Comparison of ENCODE assay signal across 8 cellular contexts in genomic region chr11:36510567-36511020, GRCh38. TPM values are rescaled to one million over a fixed set of nuclear protein-coding genes. Genes with fewer than 3 reads are reported as not detected.
DNase-seq lines count a peak whose midpoint lies in the region; ATAC-seq, FAIRE-seq and TF ChIP-seq lines count a peak whose summit lies in the region.

No MANE protein-coding gene starts in this region.

- H3K36me3 ChIP-seq in DOHH2 (ENCODE audit: control insufficient read depth, low read length) (peaks cover 10% of the 10 kb centered on the region; the same call in 1 of the 2 replicates), cardiac muscle cell (no peaks in the 10 kb centered on the region)

- H3K36me3 Mint-ChIP-seq in H9 (ENCODE audit: insufficient read depth in 1 of 3, low read depth in 3 of 3) = peaks cover 0 to 2% (median 0%) of the 10 kb centered on the region in 3 experiments; a peak in 2 of 7 replicates

- H3K23ac ChIP-seq in H9 (ENCODE audit: insufficient read length, low read depth, low read length) = no peak overlapping the region

- H3K23me2 ChIP-seq in H9 (ENCODE audit: insufficient read length, low read depth, low read length, poor library complexity, severe bottlenecking) = peaks cover 7% of the 10 kb centered on the region

- H3K4me3 ChIP-seq in DOHH2 (ENCODE audit: low read length) = peak overlapping the region; percentile 93
- H3K4me3 ChIP-seq in WI38 (ENCODE audit: low read depth, low read length) = peak overlapping the region; percentile 98
- H3K4me3 ChIP-seq in cardiac muscle cell = peak overlapping the region; percentile 78

- H2BK12ac ChIP-seq in H9 (ENCODE audit: insufficient read length, low read depth, low read length) = no peak overlapping the region

- intact Hi-C loops in sciatic nerve (cut with DNase I) = no loop called here

- peaks cover 31% of the 10 kb centered on the region for H3K79me2 ChIP-seq in DOHH2 (ENCODE audit: control insufficient read depth, low read length)
- no peaks in the 10 kb centered on the region for H3K79me2 ChIP-seq in H9 (ENCODE audit: insufficient read depth, low read length)

- peaks cover 17% of the 10 kb centered on the region for H3K4me1 ChIP-seq in DOHH2 (ENCODE audit: control insufficient read depth, low read length)
- peaks cover 2% of the 10 kb centered on the region; the same call in 1 of the 2 replicates for H3K4me1 ChIP-seq in H9 (ENCODE audit: insufficient read depth, low read length)
- H3K4me1 ChIP-seq in cardiac muscle cell (ENCODE audit: low read depth) = peaks cover 5% of the 10 kb centered on the region

- no peak overlapping the region for H4K5ac ChIP-seq in H9 (ENCODE audit: insufficient read length, low read depth, low read length)

- H3K4me2 ChIP-seq in DOHH2 (ENCODE audit: low read length) (peak overlapping the region; percentile 92), H9 (ENCODE audit: insufficient read depth, insufficient read length, low read length) (peak overlapping the region; percentile 70)

- peaks cover 31% of the 10 kb centered on the region for H3K27me3 Mint-ChIP-seq in H9 (ENCODE audit: low read depth)

- H3F3A ChIP-seq in DOHH2 (ENCODE audit: control insufficient read depth, insufficient read depth) = no peaks in the 10 kb centered on the region

- no peaks in the 10 kb centered on the region; the same call in 1 of the 2 replicates for H4K20me1 ChIP-seq in DOHH2 (ENCODE audit: control insufficient read depth, insufficient read depth, low read depth, low read length)
- H4K20me1 ChIP-seq in H9 (ENCODE audit: control insufficient read depth, insufficient read depth, insufficient read length) = no peaks in the 10 kb centered on the region

- H3K9ac ChIP-seq in H9 (ENCODE audit: extremely low read depth, insufficient read length, low read length) = peak overlapping the region; percentile 39

- H2BK5ac ChIP-seq in H9 (ENCODE audit: insufficient read length, low read length) = no peak overlapping the region

- TF ChIP-seq POLR2A in GM12891 (IDR thresholded peaks at IDR 0.05; ENCODE audit: low read depth, low read length) = no peak

- no peaks in the 10 kb centered on the region; a peak in 2 of 5 replicates for H3K9me3 Mint-ChIP-seq in H9

- peaks cover 15 to 17% of the 10 kb centered on the region in 2 experiments for H3K4me1 Mint-ChIP-seq in H9

- H3K79me1 ChIP-seq in H9 (ENCODE audit: insufficient read depth, low read depth, low read length, poor library complexity, severe bottlenecking) = no peaks in the 10 kb centered on the region

- H3K4ac ChIP-seq in H9 (ENCODE audit: low read depth, low read length) = no peak overlapping the region

- no peak overlapping the region for H2BK15ac ChIP-seq in H9 (ENCODE audit: low read depth, low read length)

- peak overlapping the region in 2 of 3 experiments; percentile 46 to 59; a peak in 3 of 7 replicates for H3K27ac Mint-ChIP-seq in H9

- no peaks in the 10 kb centered on the region for H3K9me2 ChIP-seq in DOHH2 (replicated peaks; ENCODE audit: control insufficient read depth, low read length)

- H3K18ac ChIP-seq in H9 (ENCODE audit: insufficient read length, low read depth, low read length) = no peak overlapping the region

- DNase-seq in H9 (no peak), cardiac muscle cell (ENCODE audit: low read depth in 1 of 2, low spot score in 1 of 2) (peak in 1 of 2 donors; percentile 28), sciatic nerve (ENCODE audit: low spot score) (no peak), GM12891 (ENCODE audit: insufficient read length, low spot score) (no peak), NCI-H2107 (lab: John Stamatoyannopoulos, UW) (no peak), foreskin melanocyte (no peak)

- peak; percentile 4 for ATAC-seq in sciatic nerve

- no CpG with 5 or more reads among the region's 11 CpGs for WGBS in H9 (ENCODE audit: extremely low coverage, insufficient read length, low lambda C conversion rate)

- FAIRE-seq in GM12891 (lab: Jason Lieb, UNC) = no peak

- no peak overlapping the region for H2AK5ac ChIP-seq in H9 (ENCODE audit: insufficient read length, low read length)

- no peak overlapping the region for H2BK20ac ChIP-seq in H9 (ENCODE audit: low read depth, low read length, poor library complexity, severe bottlenecking)

- no peak overlapping the region for H3K14ac ChIP-seq in H9 (ENCODE audit: insufficient read depth, low read length)

- H2BK120ac ChIP-seq in H9 (ENCODE audit: low read depth, low read length, poor library complexity, severe bottlenecking) = no peak overlapping the region

- no peaks in the 10 kb centered on the region for H3K9me3 ChIP-seq in DOHH2 (ENCODE audit: control insufficient read depth, insufficient read depth, low read length)
- no peaks in the 10 kb centered on the region for H3K9me3 ChIP-seq in H9 (ENCODE audit: control insufficient read depth, low read depth, low read length)
- no peaks in the 10 kb centered on the region for H3K9me3 ChIP-seq in cardiac muscle cell (ENCODE audit: low read depth)

- H2AFZ ChIP-seq in H9 (ENCODE audit: low read length) = peak overlapping the region; percentile 45

- TF ChIP-seq CTCF in DOHH2 (IDR thresholded peaks at IDR 0.05; ENCODE audit: low read depth, low read length, poor library complexity, severe bottlenecking) (no peak), H9 (conservative IDR thresholded peaks at IDR 0.05) (no peak), WI38 (IDR thresholded peaks at IDR 0.05; ENCODE audit: low read depth, low read length) (no peak), cardiac muscle cell (IDR thresholded peaks at IDR 0.05; ENCODE audit: low read depth, low read length) (no peak)

- no peak overlapping the region for H4K8ac ChIP-seq in H9 (replicated peaks; ENCODE audit: insufficient read length, low read depth, low read length)

- H3K27ac ChIP-seq in DOHH2 (ENCODE audit: low read depth, low read length) = no peak overlapping the region
- H3K27ac ChIP-seq in H9 (ENCODE audit: insufficient read length, low read depth, low read length) = no peak overlapping the region
- no peak overlapping the region for H3K27ac ChIP-seq in cardiac muscle cell

- no peak overlapping the region for H3T11ph ChIP-seq in H9 (ENCODE audit: low read length)

- peak overlapping the region; percentile 93 to 98 for H3K4me3 Mint-ChIP-seq in H9

- H3K27me3 ChIP-seq in DOHH2 (ENCODE audit: control insufficient read depth, low read length) = no peaks in the 10 kb centered on the region
- H3K27me3 ChIP-seq in H9 (ENCODE audit: insufficient read depth, low read length) = no peaks in the 10 kb centered on the region
- peaks cover 3% of the 10 kb centered on the region for H3K27me3 ChIP-seq in cardiac muscle cell

- no peak overlapping the region for H3K56ac ChIP-seq in H9 (ENCODE audit: insufficient read length, low read depth, low read length)

- no peak overlapping the region for H4K91ac ChIP-seq in H9 (ENCODE audit: insufficient read length, low read depth, low read length)

TF ChIP-seq in GM12891, 5 proteins besides CTCF, POLR2A, EP300 and RAD21:
- TF ChIP-seq SPI1 (IDR thresholded peaks at IDR 0.05; ENCODE audit: low read depth, low read length) = no peak
- TF ChIP-seq POLR2AphosphoS5 (IDR thresholded peaks at IDR 0.05; ENCODE audit: low read depth, low read length) = no peak
- TF ChIP-seq PAX5 (IDR thresholded peaks at IDR 0.05; ENCODE audit: insufficient read depth, low read length, severe bottlenecking) = no peak
- no peak for TF ChIP-seq TAF1 (IDR thresholded peaks at IDR 0.05; ENCODE audit: low read depth, low read length)
- no peak for TF ChIP-seq POU2F2 (IDR thresholded peaks at IDR 0.05; ENCODE audit: low read depth, low read length)

RNA-seq across cellular contexts. Expression of gene TRAF6, which starts 0.5 kb away (rescaled TPM):
- total RNA-seq in H9 (2021) = 9.8 and 9.9 TPM in 2 replicates
- total RNA-seq in cardiac muscle cell = 7.5 and 11.6 TPM in 2 replicates
- polyA plus RNA-seq in cardiac muscle cell = 6.6 and 13.2 TPM in 2 replicates
- 16.6 TPM for total RNA-seq in sciatic nerve
- 3.0 TPM for polyA plus RNA-seq in GM12891 (2012; ENCODE audit: low read depth, missing spikeins)

RNA-seq across cellular contexts. Expression of gene RAG1, which starts 57.2 kb away (rescaled TPM):
- total RNA-seq in H9 (2021) = 0.50 and 0.70 TPM in 2 replicates
- total RNA-seq in cardiac muscle cell = 0.35 and 0.66 TPM in 2 replicates
- polyA plus RNA-seq in cardiac muscle cell = 1.3 TPM in 1 of 2 replicates, not detected in the other
- total RNA-seq in sciatic nerve = 0.67 TPM
- polyA plus RNA-seq in GM12891 (2012; ENCODE audit: low read depth, missing spikeins) = 0.03 TPM
